Comparison of ENCODE assay signal across 19 cellular contexts in genomic region chr6:109791301-109791700, GRCh38.
A peak's percentile ranks its signal among the peaks of the same experiment; 100 is the strongest.
DNase-seq lines count a peak whose midpoint lies in the region; ATAC-seq and TF ChIP-seq lines count a peak whose summit lies in the region.
"Had no signal": no experiment of that assay in that cellular context is flagged by ENCODE, and none has a peak within 500 bp of the region (broad histone marks: within the 10 kb centered on the region; RNA-seq: fewer than 3 reads in every experiment).

No MANE protein-coding gene starts in this region.

- intact Hi-C loops in uterus (cut with DNase I; ENCODE audit: low total_unique reads): no loop called here

- ATAC-seq in HG02852 (IDR thresholded peaks at IDR 0.05; ENCODE audit: unreplicated experiment) (no peak), HG03354 (IDR thresholded peaks at IDR 0.05; ENCODE audit: poor library complexity, severe bottlenecking, unreplicated experiment) (no peak)
- ATAC-seq: activated CD4-positive, alpha-beta T cell treated with anti-CD3 and anti-CD28 coated beads for 36 hours; lower lobe of right lung; natural killer cell treated with Interleukin-12 subunit alpha and Interleukin-12 subunit beta and Interleukin-15 and Interleukin-18, amount 100 ng/mL, for 72 hours; Right ventricle myocardium inferior had no signal

- no peak for DNase-seq in AG09309 (ENCODE audit: low read depth)
- peak; percentile 85 for DNase-seq in RPMI7951 (ENCODE audit: low read depth)
- DNase-seq in globus pallidus (ENCODE audit: low spot score): peak; percentile 39
- DNase-seq in osteocyte (ENCODE audit: extremely low spot score, unreplicated experiment): no peak
- no peak for DNase-seq in NCI-H187 (lab: John Stamatoyannopoulos, UW)
- no peak for DNase-seq in uterus
- DNase-seq: activated CD4-positive, alpha-beta T cell treated with anti-CD3 and anti-CD28 coated beads for 36 hours; activated naive CD4-positive, alpha-beta T cell treated with anti-CD3 and anti-CD28 coated beads for 36 hours; CD4-positive, alpha-beta memory T cell; DND-41; lower lobe of right lung; NCI-H1048; stimulated activated CD4-positive, alpha-beta T cell treated with anti-CD3 and anti-CD28 coated beads, Interleukin-1b, Interleukin-23, amount 100 ng/mL, for 48 hours had no signal

- no peaks in the 10 kb centered on the region for H3K9me3 ChIP-seq in uterus
- H3K9me3 ChIP-seq: lower lobe of right lung, thoracic aorta had no signal

- H3K4me1 Mint-ChIP-seq in osteocyte (ENCODE audit: unreplicated experiment): peaks cover 41% of the 10 kb centered on the region

- H3K27me3 Mint-ChIP-seq in osteocyte (ENCODE audit: unreplicated experiment): no peaks in the 10 kb centered on the region
- H3K27me3 Mint-ChIP-seq: activated CD4-positive, alpha-beta T cell treated with anti-CD3 and anti-CD28 coated beads for 36 hours; CD4-positive, alpha-beta memory T cell; natural killer cell treated with Interleukin-12 subunit alpha and Interleukin-12 subunit beta and Interleukin-15 and Interleukin-18, amount 100 ng/mL, for 72 hours had no signal

- H3K27ac ChIP-seq in uterus: no peak overlapping the region
- H3K27ac ChIP-seq: lower lobe of right lung, thoracic aorta had no signal

- peaks cover 0 to 3% of the 10 kb centered on the region in 2 donors for H3K4me1 ChIP-seq in uterus

- no peak for TF ChIP-seq POLR2A in uterus (IDR thresholded peaks at IDR 0.05)

- H3K27ac Mint-ChIP-seq in osteocyte (ENCODE audit: unreplicated experiment): peak overlapping the region; percentile 45
- H3K27ac Mint-ChIP-seq: activated CD4-positive, alpha-beta T cell treated with anti-CD3 and anti-CD28 coated beads for 36 hours; activated naive CD4-positive, alpha-beta T cell treated with anti-CD3 and anti-CD28 coated beads for 36 hours; CD4-positive, alpha-beta memory T cell; natural killer cell treated with Interleukin-12 subunit alpha and Interleukin-12 subunit beta and Interleukin-15 and Interleukin-18, amount 100 ng/mL, for 72 hours; T-helper 2 cell treated with Interferon-gamma antibody and Interleukin-4, amounts not matched to agents 5 μg/mL and 100 μg/mL, for 36 hours had no signal

- TF ChIP-seq CTCF in AG09309 (IDR thresholded peaks at IDR 0.05; ENCODE audit: control insufficient read depth, insufficient read depth, low read depth, low read length, missing control alignments) (peak; percentile 9), osteocyte (IDR thresholded peaks at IDR 0.05) (no peak), uterus (IDR thresholded peaks at IDR 0.05) (no peak)

- no peaks in the 10 kb centered on the region for H3K27me3 ChIP-seq in uterus

- no peaks in the 10 kb centered on the region for H3K9me3 Mint-ChIP-seq in osteocyte (ENCODE audit: unreplicated experiment)
- H3K9me3 Mint-ChIP-seq: activated naive CD4-positive, alpha-beta T cell treated with anti-CD3 and anti-CD28 coated beads for 36 hours; CD4-positive, alpha-beta memory T cell; natural killer cell treated with Interleukin-12 subunit alpha and Interleukin-12 subunit beta and Interleukin-15 and Interleukin-18, amount 100 ng/mL, for 72 hours had no signal

- no peak overlapping the region for H3K4me3 Mint-ChIP-seq in osteocyte (ENCODE audit: unreplicated experiment)
- H3K4me3 Mint-ChIP-seq: activated CD4-positive, alpha-beta T cell treated with anti-CD3 and anti-CD28 coated beads for 36 hours; activated naive CD4-positive, alpha-beta T cell treated with anti-CD3 and anti-CD28 coated beads for 36 hours; CD4-positive, alpha-beta memory T cell; natural killer cell treated with Interleukin-12 subunit alpha and Interleukin-12 subunit beta and Interleukin-15 and Interleukin-18, amount 100 ng/mL, for 72 hours; T-helper 2 cell treated with Interferon-gamma antibody and Interleukin-4, amounts not matched to agents 5 μg/mL and 100 μg/mL, for 36 hours had no signal

- no peak overlapping the region for H3K4me3 ChIP-seq in AG09309 (ENCODE audit: control insufficient read depth, low read depth, low read length)
- H3K4me3 ChIP-seq in uterus: no peak overlapping the region
- H3K4me3 ChIP-seq: lower lobe of right lung, thoracic aorta had no signal

- H3K36me3 Mint-ChIP-seq in osteocyte (ENCODE audit: unreplicated experiment): peaks cover 10% of the 10 kb centered on the region

- H3K36me3 ChIP-seq in uterus: no peaks in the 10 kb centered on the region

Comparison
In these comparisons a context has a peak if more than half of its experiments do, and no peak if none do; other contexts are left out.
1. DNase-seq: peak in RPMI7951 (single experiment) and globus pallidus (single experiment); none in AG09309 (single experiment), osteocyte (single experiment), NCI-H187 (0 of 2) and uterus (0 of 2).